ENCODE assay signal across 1 cellular context in the genomic region with DNA sequence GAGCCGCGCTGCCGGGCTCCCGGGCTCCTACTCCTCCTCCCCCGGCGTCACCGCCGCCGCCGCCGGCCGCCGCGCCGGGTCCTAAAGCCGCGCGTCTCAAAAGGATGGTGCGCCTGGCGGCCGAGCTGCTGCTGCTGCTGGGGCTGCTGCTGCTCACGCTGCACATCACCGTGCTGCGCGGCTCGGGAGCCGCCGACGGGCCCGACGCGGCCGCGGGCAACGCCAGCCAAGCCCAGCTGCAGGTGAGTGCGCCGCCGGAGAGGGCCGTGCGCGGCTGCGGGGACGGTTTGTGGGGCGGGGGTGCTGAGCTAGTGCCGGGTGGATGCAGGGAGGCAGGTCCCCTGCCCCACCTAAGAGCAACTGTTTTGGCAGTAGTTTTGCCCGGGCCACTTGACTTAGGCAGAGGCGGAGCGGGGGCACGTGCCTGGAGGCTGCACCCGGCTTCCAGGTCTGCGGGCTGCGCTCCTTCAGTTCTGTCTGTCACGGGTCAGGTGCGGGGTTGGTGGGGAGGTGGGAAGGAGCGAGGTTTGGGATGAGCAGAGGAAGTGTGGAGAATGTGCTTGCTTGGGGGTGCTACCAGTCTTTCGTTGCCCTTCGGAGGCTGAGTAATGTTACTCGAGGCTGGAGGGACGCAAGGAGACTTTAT.
TF ChIP-seq lines count a peak whose summit lies in the region.

No MANE protein-coding gene starts in this region.

TF ChIP-seq in HepG2, 621 proteins besides CTCF, POLR2A, EP300 and RAD21 (continued from another document and continues in another):
- TF ChIP-seq, protein P1, sequence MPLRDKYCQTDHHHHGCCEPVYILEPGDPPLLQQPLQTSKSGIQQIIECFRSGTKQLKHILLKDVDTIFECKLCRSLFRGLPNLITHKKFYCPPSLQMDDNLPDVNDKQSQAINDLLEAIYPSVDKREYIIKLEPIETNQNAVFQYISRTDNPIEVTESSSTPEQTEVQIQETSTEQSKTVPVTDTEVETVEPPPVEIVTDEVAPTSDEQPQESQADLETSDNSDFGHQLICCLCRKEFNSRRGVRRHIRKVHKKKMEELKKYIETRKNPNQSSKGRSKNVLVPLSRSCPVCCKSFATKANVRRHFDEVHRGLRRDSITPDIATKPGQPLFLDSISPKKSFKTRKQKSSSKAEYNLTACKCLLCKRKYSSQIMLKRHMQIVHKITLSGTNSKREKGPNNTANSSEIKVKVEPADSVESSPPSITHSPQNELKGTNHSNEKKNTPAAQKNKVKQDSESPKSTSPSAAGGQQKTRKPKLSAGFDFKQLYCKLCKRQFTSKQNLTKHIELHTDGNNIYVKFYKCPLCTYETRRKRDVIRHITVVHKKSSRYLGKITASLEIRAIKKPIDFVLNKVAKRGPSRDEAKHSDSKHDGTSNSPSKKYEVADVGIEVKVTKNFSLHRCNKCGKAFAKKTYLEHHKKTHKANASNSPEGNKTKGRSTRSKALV (CRISPR knock-in tag; IDR thresholded peaks at IDR 0.05): peak; percentile 97
- TF ChIP-seq ZBTB42 (CRISPR knock-in tag; IDR thresholded peaks at IDR 0.05) (no peak), ERF (CRISPR knock-in tag; IDR thresholded peaks at IDR 0.05) (peak; percentile 39; the same call in 1 of the 2 replicates), MXI1 (IDR thresholded peaks at IDR 0.05; ENCODE audit: borderline replicate concordance, low read depth, low read length) (0 out of 3 replicates have a peak, but pooled peaks have one; percentile 15), ZNF558 (CRISPR knock-in tag; IDR thresholded peaks at IDR 0.05; ENCODE audit: borderline replicate concordance) (no peak), SMARCC2 (IDR thresholded peaks at IDR 0.05) (no peak), ZFX (CRISPR knock-in tag; IDR thresholded peaks at IDR 0.05; ENCODE audit: low read depth) (peak; percentile 50; the same call in 1 of the 2 replicates), ZNF225 (CRISPR knock-in tag; IDR thresholded peaks at IDR 0.05) (peak; percentile 37; the same call in 1 of the 2 replicates), RNF2 (conservative IDR thresholded peaks at IDR 0.05; ENCODE audit: low read depth) (peak; percentile 80; the same call in 1 of the 2 replicates), RARG (CRISPR knock-in tag; IDR thresholded peaks at IDR 0.05; ENCODE audit: low read depth) (no peak), ZZZ3 (CRISPR knock-in tag; IDR thresholded peaks at IDR 0.05; ENCODE audit: borderline replicate concordance) (no peak), ARID2 (CRISPR knock-in tag; IDR thresholded peaks at IDR 0.05; ENCODE audit: borderline replicate concordance) (no peak), ZFP82 (CRISPR knock-in tag; IDR thresholded peaks at IDR 0.05; ENCODE audit: borderline replicate concordance) (no peak), RXRA (CRISPR knock-in tag; IDR thresholded peaks at IDR 0.05) (no peak), FOXK2 (IDR thresholded peaks at IDR 0.05) (no peak), ZNF317 (CRISPR knock-in tag; IDR thresholded peaks at IDR 0.05) (no peak), MIER2 (CRISPR knock-in tag; IDR thresholded peaks at IDR 0.05) (no peak), HOXA5 (CRISPR knock-in tag; IDR thresholded peaks at IDR 0.05) (peak; percentile 52; the same call in 1 of the 2 replicates), NFRKB (IDR thresholded peaks at IDR 0.05) (no peak), KDM3A (CRISPR knock-in tag; IDR thresholded peaks at IDR 0.05; ENCODE audit: low read depth) (0 out of 2 replicates have a peak, but pooled peaks have one; percentile 52), ZNF382 (CRISPR knock-in tag; IDR thresholded peaks at IDR 0.05; ENCODE audit: borderline replicate concordance) (no peak), ZNF614 (CRISPR knock-in tag; IDR thresholded peaks at IDR 0.05; ENCODE audit: borderline replicate concordance) (peak; percentile 71; the same call in 1 of the 2 replicates), ZNF776 (CRISPR knock-in tag; IDR thresholded peaks at IDR 0.05) (no peak; the same call in 1 of the 2 replicates), ZMYM2 (CRISPR knock-in tag; IDR thresholded peaks at IDR 0.05) (0 out of 2 replicates have a peak, but pooled peaks have one; percentile 36), SIN3B (IDR thresholded peaks at IDR 0.05; ENCODE audit: low read length) (no peak)
- TF ChIP-seq, protein P2, sequence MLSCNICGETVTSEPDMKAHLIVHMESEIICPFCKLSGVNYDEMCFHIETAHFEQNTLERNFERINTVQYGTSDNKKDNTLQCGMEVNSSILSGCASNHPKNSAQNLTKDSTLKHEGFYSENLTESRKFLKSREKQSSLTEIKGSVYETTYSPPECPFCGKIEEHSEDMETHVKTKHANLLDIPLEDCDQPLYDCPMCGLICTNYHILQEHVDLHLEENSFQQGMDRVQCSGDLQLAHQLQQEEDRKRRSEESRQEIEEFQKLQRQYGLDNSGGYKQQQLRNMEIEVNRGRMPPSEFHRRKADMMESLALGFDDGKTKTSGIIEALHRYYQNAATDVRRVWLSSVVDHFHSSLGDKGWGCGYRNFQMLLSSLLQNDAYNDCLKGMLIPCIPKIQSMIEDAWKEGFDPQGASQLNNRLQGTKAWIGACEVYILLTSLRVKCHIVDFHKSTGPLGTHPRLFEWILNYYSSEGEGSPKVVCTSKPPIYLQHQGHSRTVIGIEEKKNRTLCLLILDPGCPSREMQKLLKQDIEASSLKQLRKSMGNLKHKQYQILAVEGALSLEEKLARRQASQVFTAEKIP (CRISPR knock-in tag; IDR thresholded peaks at IDR 0.05; ENCODE audit: borderline replicate concordance): no peak
- TF ChIP-seq, protein P3, sequence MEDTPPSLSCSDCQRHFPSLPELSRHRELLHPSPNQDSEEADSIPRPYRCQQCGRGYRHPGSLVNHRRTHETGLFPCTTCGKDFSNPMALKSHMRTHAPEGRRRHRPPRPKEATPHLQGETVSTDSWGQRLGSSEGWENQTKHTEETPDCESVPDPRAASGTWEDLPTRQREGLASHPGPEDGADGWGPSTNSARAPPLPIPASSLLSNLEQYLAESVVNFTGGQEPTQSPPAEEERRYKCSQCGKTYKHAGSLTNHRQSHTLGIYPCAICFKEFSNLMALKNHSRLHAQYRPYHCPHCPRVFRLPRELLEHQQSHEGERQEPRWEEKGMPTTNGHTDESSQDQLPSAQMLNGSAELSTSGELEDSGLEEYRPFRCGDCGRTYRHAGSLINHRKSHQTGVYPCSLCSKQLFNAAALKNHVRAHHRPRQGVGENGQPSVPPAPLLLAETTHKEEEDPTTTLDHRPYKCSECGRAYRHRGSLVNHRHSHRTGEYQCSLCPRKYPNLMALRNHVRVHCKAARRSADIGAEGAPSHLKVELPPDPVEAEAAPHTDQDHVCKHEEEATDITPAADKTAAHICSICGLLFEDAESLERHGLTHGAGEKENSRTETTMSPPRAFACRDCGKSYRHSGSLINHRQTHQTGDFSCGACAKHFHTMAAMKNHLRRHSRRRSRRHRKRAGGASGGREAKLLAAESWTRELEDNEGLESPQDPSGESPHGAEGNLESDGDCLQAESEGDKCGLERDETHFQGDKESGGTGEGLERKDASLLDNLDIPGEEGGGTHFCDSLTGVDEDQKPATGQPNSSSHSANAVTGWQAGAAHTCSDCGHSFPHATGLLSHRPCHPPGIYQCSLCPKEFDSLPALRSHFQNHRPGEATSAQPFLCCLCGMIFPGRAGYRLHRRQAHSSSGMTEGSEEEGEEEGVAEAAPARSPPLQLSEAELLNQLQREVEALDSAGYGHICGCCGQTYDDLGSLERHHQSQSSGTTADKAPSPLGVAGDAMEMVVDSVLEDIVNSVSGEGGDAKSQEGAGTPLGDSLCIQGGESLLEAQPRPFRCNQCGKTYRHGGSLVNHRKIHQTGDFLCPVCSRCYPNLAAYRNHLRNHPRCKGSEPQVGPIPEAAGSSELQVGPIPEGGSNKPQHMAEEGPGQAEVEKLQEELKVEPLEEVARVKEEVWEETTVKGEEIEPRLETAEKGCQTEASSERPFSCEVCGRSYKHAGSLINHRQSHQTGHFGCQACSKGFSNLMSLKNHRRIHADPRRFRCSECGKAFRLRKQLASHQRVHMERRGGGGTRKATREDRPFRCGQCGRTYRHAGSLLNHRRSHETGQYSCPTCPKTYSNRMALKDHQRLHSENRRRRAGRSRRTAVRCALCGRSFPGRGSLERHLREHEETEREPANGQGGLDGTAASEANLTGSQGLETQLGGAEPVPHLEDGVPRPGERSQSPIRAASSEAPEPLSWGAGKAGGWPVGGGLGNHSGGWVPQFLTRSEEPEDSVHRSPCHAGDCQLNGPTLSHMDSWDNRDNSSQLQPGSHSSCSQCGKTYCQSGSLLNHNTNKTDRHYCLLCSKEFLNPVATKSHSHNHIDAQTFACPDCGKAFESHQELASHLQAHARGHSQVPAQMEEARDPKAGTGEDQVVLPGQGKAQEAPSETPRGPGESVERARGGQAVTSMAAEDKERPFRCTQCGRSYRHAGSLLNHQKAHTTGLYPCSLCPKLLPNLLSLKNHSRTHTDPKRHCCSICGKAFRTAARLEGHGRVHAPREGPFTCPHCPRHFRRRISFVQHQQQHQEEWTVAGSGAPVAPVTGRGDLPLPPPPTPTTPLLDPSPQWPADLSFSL (CRISPR knock-in tag; IDR thresholded peaks at IDR 0.05): no peak
- TF ChIP-seq, protein P4, sequence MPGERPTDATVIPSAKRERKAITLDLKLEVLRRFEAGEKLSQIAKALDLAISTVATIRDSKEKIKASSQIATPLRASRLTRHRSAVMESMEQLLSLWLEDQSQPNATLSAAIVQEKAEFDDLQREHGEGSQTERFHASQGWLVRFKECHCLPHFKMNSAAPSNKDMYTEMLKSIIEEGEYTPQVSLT (CRISPR knock-in tag; IDR thresholded peaks at IDR 0.05; ENCODE audit: borderline replicate concordance, low read depth): no peak
- TF ChIP-seq, protein P5, sequence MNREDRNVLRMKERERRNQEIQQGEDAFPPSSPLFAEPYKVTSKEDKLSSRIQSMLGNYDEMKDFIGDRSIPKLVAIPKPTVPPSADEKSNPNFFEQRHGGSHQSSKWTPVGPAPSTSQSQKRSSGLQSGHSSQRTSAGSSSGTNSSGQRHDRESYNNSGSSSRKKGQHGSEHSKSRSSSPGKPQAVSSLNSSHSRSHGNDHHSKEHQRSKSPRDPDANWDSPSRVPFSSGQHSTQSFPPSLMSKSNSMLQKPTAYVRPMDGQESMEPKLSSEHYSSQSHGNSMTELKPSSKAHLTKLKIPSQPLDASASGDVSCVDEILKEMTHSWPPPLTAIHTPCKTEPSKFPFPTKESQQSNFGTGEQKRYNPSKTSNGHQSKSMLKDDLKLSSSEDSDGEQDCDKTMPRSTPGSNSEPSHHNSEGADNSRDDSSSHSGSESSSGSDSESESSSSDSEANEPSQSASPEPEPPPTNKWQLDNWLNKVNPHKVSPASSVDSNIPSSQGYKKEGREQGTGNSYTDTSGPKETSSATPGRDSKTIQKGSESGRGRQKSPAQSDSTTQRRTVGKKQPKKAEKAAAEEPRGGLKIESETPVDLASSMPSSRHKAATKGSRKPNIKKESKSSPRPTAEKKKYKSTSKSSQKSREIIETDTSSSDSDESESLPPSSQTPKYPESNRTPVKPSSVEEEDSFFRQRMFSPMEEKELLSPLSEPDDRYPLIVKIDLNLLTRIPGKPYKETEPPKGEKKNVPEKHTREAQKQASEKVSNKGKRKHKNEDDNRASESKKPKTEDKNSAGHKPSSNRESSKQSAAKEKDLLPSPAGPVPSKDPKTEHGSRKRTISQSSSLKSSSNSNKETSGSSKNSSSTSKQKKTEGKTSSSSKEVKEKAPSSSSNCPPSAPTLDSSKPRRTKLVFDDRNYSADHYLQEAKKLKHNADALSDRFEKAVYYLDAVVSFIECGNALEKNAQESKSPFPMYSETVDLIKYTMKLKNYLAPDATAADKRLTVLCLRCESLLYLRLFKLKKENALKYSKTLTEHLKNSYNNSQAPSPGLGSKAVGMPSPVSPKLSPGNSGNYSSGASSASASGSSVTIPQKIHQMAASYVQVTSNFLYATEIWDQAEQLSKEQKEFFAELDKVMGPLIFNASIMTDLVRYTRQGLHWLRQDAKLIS (CRISPR knock-in tag; IDR thresholded peaks at IDR 0.05): no peak
- TF ChIP-seq, protein P6, sequence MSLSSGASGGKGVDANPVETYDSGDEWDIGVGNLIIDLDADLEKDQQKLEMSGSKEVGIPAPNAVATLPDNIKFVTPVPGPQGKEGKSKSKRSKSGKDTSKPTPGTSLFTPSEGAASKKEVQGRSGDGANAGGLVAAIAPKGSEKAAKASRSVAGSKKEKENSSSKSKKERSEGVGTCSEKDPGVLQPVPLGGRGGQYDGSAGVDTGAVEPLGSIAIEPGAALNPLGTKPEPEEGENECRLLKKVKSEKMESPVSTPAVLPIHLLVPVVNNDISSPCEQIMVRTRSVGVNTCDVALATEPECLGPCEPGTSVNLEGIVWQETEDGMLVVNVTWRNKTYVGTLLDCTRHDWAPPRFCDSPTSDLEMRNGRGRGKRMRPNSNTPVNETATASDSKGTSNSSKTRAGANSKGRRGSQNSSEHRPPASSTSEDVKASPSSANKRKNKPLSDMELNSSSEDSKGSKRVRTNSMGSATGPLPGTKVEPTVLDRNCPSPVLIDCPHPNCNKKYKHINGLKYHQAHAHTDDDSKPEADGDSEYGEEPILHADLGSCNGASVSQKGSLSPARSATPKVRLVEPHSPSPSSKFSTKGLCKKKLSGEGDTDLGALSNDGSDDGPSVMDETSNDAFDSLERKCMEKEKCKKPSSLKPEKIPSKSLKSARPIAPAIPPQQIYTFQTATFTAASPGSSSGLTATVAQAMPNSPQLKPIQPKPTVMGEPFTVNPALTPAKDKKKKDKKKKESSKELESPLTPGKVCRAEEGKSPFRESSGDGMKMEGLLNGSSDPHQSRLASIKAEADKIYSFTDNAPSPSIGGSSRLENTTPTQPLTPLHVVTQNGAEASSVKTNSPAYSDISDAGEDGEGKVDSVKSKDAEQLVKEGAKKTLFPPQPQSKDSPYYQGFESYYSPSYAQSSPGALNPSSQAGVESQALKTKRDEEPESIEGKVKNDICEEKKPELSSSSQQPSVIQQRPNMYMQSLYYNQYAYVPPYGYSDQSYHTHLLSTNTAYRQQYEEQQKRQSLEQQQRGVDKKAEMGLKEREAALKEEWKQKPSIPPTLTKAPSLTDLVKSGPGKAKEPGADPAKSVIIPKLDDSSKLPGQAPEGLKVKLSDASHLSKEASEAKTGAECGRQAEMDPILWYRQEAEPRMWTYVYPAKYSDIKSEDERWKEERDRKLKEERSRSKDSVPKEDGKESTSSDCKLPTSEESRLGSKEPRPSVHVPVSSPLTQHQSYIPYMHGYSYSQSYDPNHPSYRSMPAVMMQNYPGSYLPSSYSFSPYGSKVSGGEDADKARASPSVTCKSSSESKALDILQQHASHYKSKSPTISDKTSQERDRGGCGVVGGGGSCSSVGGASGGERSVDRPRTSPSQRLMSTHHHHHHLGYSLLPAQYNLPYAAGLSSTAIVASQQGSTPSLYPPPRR (CRISPR knock-in tag; IDR thresholded peaks at IDR 0.05; ENCODE audit: borderline replicate concordance): no peak
- TF ChIP-seq, protein P7, sequence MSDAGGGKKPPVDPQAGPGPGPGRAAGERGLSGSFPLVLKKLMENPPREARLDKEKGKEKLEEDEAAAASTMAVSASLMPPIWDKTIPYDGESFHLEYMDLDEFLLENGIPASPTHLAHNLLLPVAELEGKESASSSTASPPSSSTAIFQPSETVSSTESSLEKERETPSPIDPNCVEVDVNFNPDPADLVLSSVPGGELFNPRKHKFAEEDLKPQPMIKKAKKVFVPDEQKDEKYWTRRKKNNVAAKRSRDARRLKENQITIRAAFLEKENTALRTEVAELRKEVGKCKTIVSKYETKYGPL (CRISPR knock-in tag; IDR thresholded peaks at IDR 0.05): no peak
